Comparison of ENCODE assay signal across 30 cellular contexts in the genomic region with DNA sequence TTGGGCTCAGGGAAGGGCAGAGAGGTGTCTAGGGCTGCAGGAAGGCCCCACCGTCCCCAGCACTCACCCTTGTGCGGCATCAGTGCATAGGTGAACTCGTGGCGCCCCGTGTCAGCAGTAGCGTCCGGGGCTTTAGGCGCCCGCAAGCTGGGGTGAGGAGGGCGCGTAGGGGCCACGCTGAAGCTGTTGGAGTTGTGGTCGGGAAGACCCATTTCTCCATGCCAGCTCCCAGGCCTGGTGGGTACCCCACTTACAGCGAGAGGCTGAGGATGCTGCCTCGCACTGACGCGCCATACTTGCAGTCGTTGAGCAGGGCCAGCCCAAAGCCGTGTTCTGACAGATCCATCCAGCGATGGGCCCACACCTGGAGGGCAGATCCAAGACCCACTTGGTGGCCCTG.
"Had no signal": no experiment of that assay in that cellular context is flagged by ENCODE, and none has a peak within 500 bp of the region (broad histone marks: within the 10 kb centered on the region; RNA-seq: fewer than 3 reads in every experiment).

No MANE protein-coding gene starts in this region.

- H3K4me3 ChIP-seq: colonic mucosa, esophagus muscularis mucosa, gastroesophageal sphincter, heart left ventricle, hepatocyte, left ventricle myocardium inferior, lung, mucosa of descending colon, neural progenitor cell, smooth muscle cell, stomach, thyroid gland had no signal

- H3K4me1 Mint-ChIP-seq: mesothelial cell of epicardium, nephron, neural progenitor cell had no signal

- H3K9me3 Mint-ChIP-seq: dendritic cell treated with granulocyte-macrophage colony-stimulating factor and Interleukin-4, amounts not matched to agents 40 ng/mL and 50 ng/mL, for 4 days; mesothelial cell of epicardium; naive thymus-derived CD4-positive, alpha-beta T cell; nephron; neural progenitor cell; stimulated activated effector memory CD8-positive, alpha-beta T cell treated with anti-CD3 and anti-CD28 coated beads, Interleukin-12 subunit alpha, Interleukin-12 subunit beta, amount 100 ng/mL, for 72 hours had no signal

- ATAC-seq: foreskin keratinocyte; gastroesophageal sphincter; heart left ventricle; left colon; mucosa of descending colon; naive thymus-derived CD4-positive, alpha-beta T cell; sciatic nerve; stimulated activated effector memory CD8-positive, alpha-beta T cell treated with anti-CD3 and anti-CD28 coated beads, Interleukin-12 subunit alpha, Interleukin-12 subunit beta, amount 100 ng/mL, for 72 hours had no signal

- H3K9me3 ChIP-seq: colonic mucosa, esophagus muscularis mucosa, gastroesophageal sphincter, heart left ventricle, left ventricle myocardium inferior, mucosa of descending colon, stomach, thyroid gland had no signal

- H3K9ac ChIP-seq: neural progenitor cell, parathyroid adenoma had no signal

- H3K27me3 Mint-ChIP-seq: dendritic cell treated with granulocyte-macrophage colony-stimulating factor and Interleukin-4, amounts not matched to agents 40 ng/mL and 50 ng/mL, for 4 days; naive thymus-derived CD4-positive, alpha-beta T cell; progenitor cell of endocrine pancreas had no signal

- H3K36me3 ChIP-seq: colonic mucosa, neural progenitor cell had no signal

- H3K27ac ChIP-seq: colonic mucosa, esophagus muscularis mucosa, foreskin keratinocyte, gastroesophageal sphincter, heart left ventricle, hepatocyte, left ventricle myocardium inferior, neural progenitor cell, parathyroid adenoma, stomach, thyroid gland had no signal

- H3K27me3 ChIP-seq: colonic mucosa, esophagus muscularis mucosa, foreskin keratinocyte, gastroesophageal sphincter, heart left ventricle, hepatocyte, neural progenitor cell, stomach, thyroid gland had no signal

- H3K4me1 ChIP-seq: colonic mucosa, esophagus muscularis mucosa, foreskin keratinocyte, gastroesophageal sphincter, heart left ventricle, left ventricle myocardium inferior, neural progenitor cell, parathyroid adenoma, stomach, thyroid gland had no signal

- DNase-seq: colonic mucosa; effector CD8-positive, alpha-beta T cell; foreskin keratinocyte; heart left ventricle; kidney glomerular epithelial cell; left colon; left ventricle myocardium inferior; mesenchymal stem cell; naive thymus-derived CD4-positive, alpha-beta T cell; stimulated activated CD4-positive, alpha-beta T cell treated with anti-CD3 and anti-CD28 coated beads, Interleukin-12 subunit alpha, Interleukin-12 subunit beta, amount 100 ng/mL, for 4 hours; stimulated activated CD4-positive, alpha-beta T cell treated with anti-CD3 and anti-CD28 coated beads, Interleukin-1b, Interleukin-23, amount 100 ng/mL, for 48 hours; stimulated activated CD4-positive, alpha-beta T cell treated with anti-CD3 and anti-CD28 coated beads, Interleukin-4, amount 100 ng/mL, for 1 hour; stimulated activated naive CD4-positive, alpha-beta T cell treated with Interleukin-2 at 50 U/mL for 16 hours; stomach; thyroid gland; trophoblast cell had no signal

- H3K4me3 Mint-ChIP-seq: dendritic cell treated with granulocyte-macrophage colony-stimulating factor and Interleukin-4, amounts not matched to agents 40 ng/mL and 50 ng/mL, for 4 days; mesothelial cell of epicardium; naive thymus-derived CD4-positive, alpha-beta T cell; nephron; neural progenitor cell; stimulated activated effector memory CD8-positive, alpha-beta T cell treated with anti-CD3 and anti-CD28 coated beads, Interleukin-12 subunit alpha, Interleukin-12 subunit beta, amount 100 ng/mL, for 72 hours had no signal

- H3K27ac Mint-ChIP-seq: dendritic cell treated with granulocyte-macrophage colony-stimulating factor and Interleukin-4, amounts not matched to agents 40 ng/mL and 50 ng/mL, for 4 days; mesothelial cell of epicardium; nephron; neural progenitor cell; progenitor cell of endocrine pancreas had no signal
